Comparison of ENCODE assay signal across 9 cellular contexts in the genomic region with DNA sequence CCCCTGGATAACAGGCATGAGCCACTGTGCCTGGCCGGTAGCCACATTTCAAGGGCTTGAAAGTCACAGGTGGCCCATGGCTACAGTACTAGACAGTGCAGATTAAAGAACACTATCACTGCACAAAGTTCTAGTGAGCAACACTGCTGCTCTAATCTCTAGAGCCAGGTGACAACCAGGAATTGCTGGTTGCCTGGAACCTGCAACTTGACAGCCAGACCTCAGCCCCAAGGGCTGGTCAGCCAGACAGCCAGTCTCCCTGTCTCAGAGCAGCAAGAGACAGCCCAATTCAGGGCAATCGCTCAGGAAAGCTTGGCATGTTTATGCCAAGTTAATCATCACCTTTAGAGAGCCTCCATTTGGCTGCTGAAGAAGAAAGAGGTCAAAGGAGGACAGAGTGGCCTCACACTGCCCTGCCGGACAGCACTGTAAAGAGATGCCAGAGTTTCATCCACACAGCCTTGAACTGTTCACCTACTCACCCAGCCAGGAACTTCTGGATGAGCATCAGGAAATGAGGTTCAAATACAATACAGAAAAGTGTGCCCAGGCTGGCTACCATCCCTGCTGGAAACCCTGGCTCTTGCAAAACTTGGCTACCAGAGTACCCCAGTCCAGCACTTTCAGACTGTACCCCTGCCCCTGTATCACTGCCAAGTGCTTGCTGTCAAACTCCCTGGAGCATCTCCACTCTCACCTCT. TPM values are rescaled to one million over a fixed set of nuclear protein-coding genes. Genes with fewer than 3 reads are reported as not detected.
DNase-seq lines count a peak whose midpoint lies in the region; ATAC-seq and TF ChIP-seq lines count a peak whose summit lies in the region.
"Had no signal": no experiment of that assay in that cellular context is flagged by ENCODE, and none has a peak within 500 bp of the region (broad histone marks: within the 10 kb centered on the region; RNA-seq: fewer than 3 reads in every experiment).

No MANE protein-coding gene starts in this region.

- H3K27ac ChIP-seq in right cardiac atrium (ENCODE audit: low read length) (peak overlapping the region; percentile 75), gastrocnemius medialis (peak overlapping the region; percentile 61 to 80 (median 72)), WERI-Rb-1 (no peak overlapping the region)

- H3K27me3 ChIP-seq in right cardiac atrium (ENCODE audit: control insufficient read depth, insufficient read depth) (no peaks in the 10 kb centered on the region), gastrocnemius medialis (no peaks in the 10 kb centered on the region), WERI-Rb-1 (ENCODE audit: insufficient read depth, low read depth, severe bottlenecking) (no peaks in the 10 kb centered on the region)

- peaks cover 38% of the 10 kb centered on the region for H3K4me1 ChIP-seq in right cardiac atrium (ENCODE audit: control insufficient read depth, insufficient read depth, low read length)
- peaks cover 77 to 85% of the 10 kb centered on the region in 2 donors for H3K4me1 ChIP-seq in gastrocnemius medialis

- H3K36me3 Mint-ChIP-seq in activated T-helper 17 cell treated with anti-CD3 and anti-CD28 coated beads, Interleukin-2, amount 50 U/mL, for 72 hours (ENCODE audit: low read depth), result peaks cover 89% of the 10 kb centered on the region
- peaks cover 52% of the 10 kb centered on the region for H3K36me3 Mint-ChIP-seq in nephron progenitor cell (ENCODE audit: low read depth)

- H3K4me3 ChIP-seq in right cardiac atrium (ENCODE audit: low read length) (no peak overlapping the region), gastrocnemius medialis (no peak overlapping the region), WERI-Rb-1 (ENCODE audit: low read depth, low read length) (no peak overlapping the region)

- 23% methylated on average over 3 of the region's 3 CpGs for WGBS in right cardiac atrium

- no peak for ATAC-seq in activated T-helper 17 cell treated with anti-CD3 and anti-CD28 coated beads, Interleukin-2, amount 50 U/mL, for 72 hours (replicated peaks)
- ATAC-seq in right cardiac atrium (peak; percentile 71 to 85), gastrocnemius medialis (peak; percentile 85 to 86)

- H3K4me3 Mint-ChIP-seq in activated T-helper 17 cell treated with anti-CD3 and anti-CD28 coated beads, Interleukin-2, amount 50 U/mL, for 72 hours, result peak overlapping the region; percentile 81
- no peak overlapping the region for H3K4me3 Mint-ChIP-seq in nephron progenitor cell

- intact Hi-C loops in right cardiac atrium (cut with DNase I), result no loop called here
- intact Hi-C loops in gastrocnemius medialis (cut with DNase I; ENCODE audit: low total_unique reads), result no loop called here

- H3K27me3 Mint-ChIP-seq in activated T-helper 17 cell treated with anti-CD3 and anti-CD28 coated beads, Interleukin-2, amount 50 U/mL, for 72 hours, result no peaks in the 10 kb centered on the region
- peaks cover 6% of the 10 kb centered on the region for H3K27me3 Mint-ChIP-seq in nephron progenitor cell (ENCODE audit: low read depth, poor library complexity)

- no peak for TF ChIP-seq POLR2A in gastrocnemius medialis (IDR thresholded peaks at IDR 0.05)

- no peaks in the 10 kb centered on the region for H3K9me3 ChIP-seq in right cardiac atrium (ENCODE audit: control insufficient read depth, low read length)
- no peaks in the 10 kb centered on the region for H3K9me3 ChIP-seq in gastrocnemius medialis
- H3K9me3 ChIP-seq in WERI-Rb-1 (ENCODE audit: severe bottlenecking), result no peaks in the 10 kb centered on the region

- no peak for TF ChIP-seq CTCF in gastrocnemius medialis (IDR thresholded peaks at IDR 0.05 in 4 of 5, conservative IDR thresholded peaks at IDR 0.05 in 1 of 5)
- no peak for TF ChIP-seq CTCF in WERI-Rb-1 (IDR thresholded peaks at IDR 0.05; ENCODE audit: low read depth, low read length)
- no peak for TF ChIP-seq CTCF in nephron progenitor cell (IDR thresholded peaks at IDR 0.05)

- DNase-seq in HK-2 (ENCODE audit: unreplicated experiment) (peak; percentile 31), right cardiac atrium (peak in 2 of 3 donors; percentile 66 to 69), gastrocnemius medialis (peak; percentile 40 to 68), WERI-Rb-1 (no peak), COLO829 (ENCODE audit: low spot score) (no peak), nephron progenitor cell (no peak)
- DNase-seq: HCEC 1CT, NCI-H524 had no signal

- peaks cover 67% of the 10 kb centered on the region for H3K4me1 Mint-ChIP-seq in activated T-helper 17 cell treated with anti-CD3 and anti-CD28 coated beads, Interleukin-2, amount 50 U/mL, for 72 hours
- peaks cover 23% of the 10 kb centered on the region for H3K4me1 Mint-ChIP-seq in nephron progenitor cell

- H3K9me3 Mint-ChIP-seq in activated T-helper 17 cell treated with anti-CD3 and anti-CD28 coated beads, Interleukin-2, amount 50 U/mL, for 72 hours, result no peaks in the 10 kb centered on the region
- H3K9me3 Mint-ChIP-seq in nephron progenitor cell, result peaks cover 4% of the 10 kb centered on the region

- peak overlapping the region; percentile 92 for H3K27ac Mint-ChIP-seq in activated T-helper 17 cell treated with anti-CD3 and anti-CD28 coated beads, Interleukin-2, amount 50 U/mL, for 72 hours
- H3K27ac Mint-ChIP-seq in nephron progenitor cell, result no peak overlapping the region

- in situ Hi-C loops in gastrocnemius medialis (cut with MboI; ENCODE audit: low sequenced_read_pairs in 4 of 4), result no loop called here

- no peaks in the 10 kb centered on the region for H3K36me3 ChIP-seq in gastrocnemius medialis
- peaks cover 32% of the 10 kb centered on the region for H3K36me3 ChIP-seq in WERI-Rb-1

RNA-seq across cellular contexts. Expression of gene CCDC12, which starts 6.0 kb away (rescaled TPM):
- total RNA-seq in activated T-helper 17 cell treated with anti-CD3 and anti-CD28 coated beads, Interleukin-2, amount 50 U/mL, for 72 hours, result 10 to 100 TPM; 46.9 to 59.8 TPM
- total RNA-seq in right cardiac atrium (10 to 100 TPM; 31.2 to 37.7 (median 34.2) TPM), gastrocnemius medialis (10 to 100 TPM; 24.6 to 32.0 (median 29.0) TPM)
- polyA plus RNA-seq in right cardiac atrium, result 58.0 TPM

RNA-seq across cellular contexts. Expression of gene NBEAL2, which starts 8.9 kb away (rescaled TPM):
- total RNA-seq in activated T-helper 17 cell treated with anti-CD3 and anti-CD28 coated beads, Interleukin-2, amount 50 U/mL, for 72 hours, result 100 to 1,000 TPM; 140 to 169 TPM
- 10 to 100 TPM; 15.9 to 20.1 (median 17.3) TPM for total RNA-seq in right cardiac atrium
- 13.7 TPM for polyA plus RNA-seq in right cardiac atrium
- total RNA-seq in gastrocnemius medialis, result 1 to 10 TPM; 4.1 to 8.7 (median 7.5) TPM

Comparison
In these comparisons a context has a peak if more than half of its experiments do, and no peak if none do; other contexts are left out.
1. DNase-seq: peak in HK-2 (single experiment), right cardiac atrium (2 of 3) and gastrocnemius medialis (2 of 2); none in WERI-Rb-1 (single experiment), COLO829 (single experiment) and nephron progenitor cell (single experiment).
2. RNA of gene NBEAL2, which starts 8.9 kb away (total RNA-seq): 140 to 169 TPM in activated T-helper 17 cell treated with anti-CD3 and anti-CD28 coated beads, Interleukin-2, amount 50 U/mL, for 72 hours; 15.9 to 20.1 TPM in right cardiac atrium and 4.1 to 8.7 TPM in gastrocnemius medialis; every median in the first group is over 4 times any median in the second.